Comparison of ENCODE assay signal across 13 cellular contexts in the genomic region with DNA sequence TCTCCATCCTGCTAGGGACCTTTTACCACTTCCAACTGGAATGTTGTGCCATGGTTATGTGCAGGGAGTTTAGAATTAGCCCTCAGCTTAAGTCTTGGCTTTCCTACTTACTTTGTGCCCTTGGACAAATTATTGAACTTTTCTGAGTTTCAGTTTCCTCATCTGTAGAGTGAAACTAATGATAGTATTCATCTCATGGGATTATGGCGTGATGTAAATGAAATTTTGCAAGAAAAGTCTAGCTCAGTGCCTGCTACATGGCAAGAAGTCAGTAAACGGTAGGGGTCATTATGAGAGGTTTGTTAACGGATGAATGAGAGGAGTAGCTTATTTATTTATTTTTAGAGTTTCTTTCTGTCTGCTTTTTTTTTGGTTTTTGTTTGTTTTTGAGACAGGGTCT. TPM values are rescaled to one million over a fixed set of nuclear protein-coding genes. Genes with fewer than 3 reads are reported as not detected.
DNase-seq lines count a peak whose midpoint lies in the region; ATAC-seq and TF ChIP-seq lines count a peak whose summit lies in the region.
"Had no signal": no experiment of that assay in that cellular context is flagged by ENCODE, and none has a peak within 500 bp of the region (broad histone marks: within the 10 kb centered on the region; RNA-seq: fewer than 3 reads in every experiment).

No MANE protein-coding gene starts in this region.

- H3K27ac Mint-ChIP-seq in WTC11 = no peak overlapping the region
- H3K27ac Mint-ChIP-seq in stimulated activated naive B cell treated with anti-CD40 and anti-IgM and Interleukin-4, amounts not matched to agents 10 μg/mL and 1 μg/mL and 100 μg/mL, for 72 hours = no peak overlapping the region

- H3K27me3 ChIP-seq in lower lobe of right lung (ENCODE audit: low read depth) = no peaks in the 10 kb centered on the region
- H3K27me3 ChIP-seq: brain microvascular endothelial cell had no signal

- TF ChIP-seq CTCF in WTC11 (IDR thresholded peaks at IDR 0.05) (no peak), lower lobe of right lung (IDR thresholded peaks at IDR 0.05) (no peak), GM20000 (IDR thresholded peaks at IDR 0.05; ENCODE audit: extremely low read depth, missing control alignments) (no peak)

- H3K9me3 ChIP-seq in lower lobe of right lung = no peaks in the 10 kb centered on the region
- H3K9me3 ChIP-seq: prostate gland had no signal

- H3K4me3 Mint-ChIP-seq in WTC11 = 0 out of 2 replicates have a peak overlapping the region, but pooled peaks have one; percentile 59
- H3K4me3 Mint-ChIP-seq in stimulated activated naive B cell treated with anti-CD40 and anti-IgM and Interleukin-4, amounts not matched to agents 10 μg/mL and 1 μg/mL and 100 μg/mL, for 72 hours = peak overlapping the region; percentile 74 to 78

- H3K36me3 ChIP-seq in lower lobe of right lung = no peaks in the 10 kb centered on the region
- H3K36me3 ChIP-seq: brain microvascular endothelial cell, prostate gland had no signal

- H3K36me3 Mint-ChIP-seq in WTC11 = peaks cover 5% of the 10 kb centered on the region
- peaks cover 0 to 1% of the 10 kb centered on the region in 2 donors for H3K36me3 Mint-ChIP-seq in stimulated activated naive B cell treated with anti-CD40 and anti-IgM and Interleukin-4, amounts not matched to agents 10 μg/mL and 1 μg/mL and 100 μg/mL, for 72 hours

- DNase-seq in SIG-M5 treated with dmso at 0.1 percent for 504 hours (lab: John Stamatoyannopoulos, UW; ENCODE audit: unreplicated experiment) (peak; percentile 31), SIG-M5 (lab: John Stamatoyannopoulos, UW) (no peak), WTC11 (ENCODE audit: low spot score) (no peak), lower lobe of right lung (no peak), GM20000 (ENCODE audit: low spot score) (no peak)
- no peak for DNase-seq in stimulated activated naive B cell treated with anti-CD40 and anti-IgM and Interleukin-4, amounts not matched to agents 10 μg/mL and 1 μg/mL and 100 μg/mL, for 72 hours
- DNase-seq: 8988T, brain microvascular endothelial cell, NCI-H1105 treated with DMSO at 0.1 percent for 48 hours, NCI-H526 had no signal

- peaks cover 14% of the 10 kb centered on the region for H3K27me3 Mint-ChIP-seq in WTC11 (ENCODE audit: low read depth)
- peaks cover 6 to 11% of the 10 kb centered on the region in 2 donors for H3K27me3 Mint-ChIP-seq in stimulated activated naive B cell treated with anti-CD40 and anti-IgM and Interleukin-4, amounts not matched to agents 10 μg/mL and 1 μg/mL and 100 μg/mL, for 72 hours

- H3K9me3 Mint-ChIP-seq in WTC11 = peaks cover 8% of the 10 kb centered on the region
- H3K9me3 Mint-ChIP-seq in stimulated activated naive B cell treated with anti-CD40 and anti-IgM and Interleukin-4, amounts not matched to agents 10 μg/mL and 1 μg/mL and 100 μg/mL, for 72 hours = no peaks in the 10 kb centered on the region

- peaks cover 18% of the 10 kb centered on the region for H3K4me1 Mint-ChIP-seq in WTC11
- peaks cover 14 to 35% of the 10 kb centered on the region in 2 donors for H3K4me1 Mint-ChIP-seq in stimulated activated naive B cell treated with anti-CD40 and anti-IgM and Interleukin-4, amounts not matched to agents 10 μg/mL and 1 μg/mL and 100 μg/mL, for 72 hours

- ATAC-seq in WTC11 (no peak), lower lobe of right lung (no peak), HG02571 (IDR thresholded peaks at IDR 0.05; ENCODE audit: unreplicated experiment) (no peak), GM18511 (IDR thresholded peaks at IDR 0.05; ENCODE audit: unreplicated experiment) (no peak)
- peak; percentile 53 to 66 for ATAC-seq in stimulated activated naive B cell treated with anti-CD40 and anti-IgM and Interleukin-4, amounts not matched to agents 10 μg/mL and 1 μg/mL and 100 μg/mL, for 72 hours (replicated peaks)

- CTCF ChIA-PET in WTC11 (lab: Charles Lee) = interaction anchor here (1.3 to 1.4 kb wide), 2 partner anchors 11 to 57 kb away, joined by 3 to 4 read pairs; no protein-coding TSS in a partner anchor

- H3K27ac ChIP-seq in lower lobe of right lung = peak overlapping the region; percentile 86
- H3K27ac ChIP-seq: brain microvascular endothelial cell had no signal

- H3K4me1 ChIP-seq in lower lobe of right lung = peaks cover 46% of the 10 kb centered on the region

- intact Hi-C loops in lower lobe of right lung (cut with DNase I) = no loop called here

- H3K4me3 ChIP-seq in lower lobe of right lung = peak overlapping the region; percentile 73

- POLR2A ChIA-PET in WTC11 (lab: Charles Lee) = no interaction called here

TF ChIP-seq in WTC11, 78 proteins besides CTCF, POLR2A, EP300 and RAD21 (continues in another document):
- TF ChIP-seq FOXK1 (CRISPR knock-in tag; IDR thresholded peaks at IDR 0.05) (no peak), ELF4 (CRISPR knock-in tag; IDR thresholded peaks at IDR 0.05; ENCODE audit: low read depth) (no peak), NR2C2 (CRISPR knock-in tag; IDR thresholded peaks at IDR 0.05) (no peak), RORB (CRISPR knock-in tag; IDR thresholded peaks at IDR 0.05) (no peak), ZNF121 (CRISPR knock-in tag; IDR thresholded peaks at IDR 0.05) (no peak)
- TF ChIP-seq, protein P1, sequence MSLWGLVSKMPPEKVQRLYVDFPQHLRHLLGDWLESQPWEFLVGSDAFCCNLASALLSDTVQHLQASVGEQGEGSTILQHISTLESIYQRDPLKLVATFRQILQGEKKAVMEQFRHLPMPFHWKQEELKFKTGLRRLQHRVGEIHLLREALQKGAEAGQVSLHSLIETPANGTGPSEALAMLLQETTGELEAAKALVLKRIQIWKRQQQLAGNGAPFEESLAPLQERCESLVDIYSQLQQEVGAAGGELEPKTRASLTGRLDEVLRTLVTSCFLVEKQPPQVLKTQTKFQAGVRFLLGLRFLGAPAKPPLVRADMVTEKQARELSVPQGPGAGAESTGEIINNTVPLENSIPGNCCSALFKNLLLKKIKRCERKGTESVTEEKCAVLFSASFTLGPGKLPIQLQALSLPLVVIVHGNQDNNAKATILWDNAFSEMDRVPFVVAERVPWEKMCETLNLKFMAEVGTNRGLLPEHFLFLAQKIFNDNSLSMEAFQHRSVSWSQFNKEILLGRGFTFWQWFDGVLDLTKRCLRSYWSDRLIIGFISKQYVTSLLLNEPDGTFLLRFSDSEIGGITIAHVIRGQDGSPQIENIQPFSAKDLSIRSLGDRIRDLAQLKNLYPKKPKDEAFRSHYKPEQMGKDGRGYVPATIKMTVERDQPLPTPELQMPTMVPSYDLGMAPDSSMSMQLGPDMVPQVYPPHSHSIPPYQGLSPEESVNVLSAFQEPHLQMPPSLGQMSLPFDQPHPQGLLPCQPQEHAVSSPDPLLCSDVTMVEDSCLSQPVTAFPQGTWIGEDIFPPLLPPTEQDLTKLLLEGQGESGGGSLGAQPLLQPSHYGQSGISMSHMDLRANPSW (CRISPR knock-in tag; conservative IDR thresholded peaks at IDR 0.05; ENCODE audit: low read depth) = no peak
- TF ChIP-seq, protein P2, sequence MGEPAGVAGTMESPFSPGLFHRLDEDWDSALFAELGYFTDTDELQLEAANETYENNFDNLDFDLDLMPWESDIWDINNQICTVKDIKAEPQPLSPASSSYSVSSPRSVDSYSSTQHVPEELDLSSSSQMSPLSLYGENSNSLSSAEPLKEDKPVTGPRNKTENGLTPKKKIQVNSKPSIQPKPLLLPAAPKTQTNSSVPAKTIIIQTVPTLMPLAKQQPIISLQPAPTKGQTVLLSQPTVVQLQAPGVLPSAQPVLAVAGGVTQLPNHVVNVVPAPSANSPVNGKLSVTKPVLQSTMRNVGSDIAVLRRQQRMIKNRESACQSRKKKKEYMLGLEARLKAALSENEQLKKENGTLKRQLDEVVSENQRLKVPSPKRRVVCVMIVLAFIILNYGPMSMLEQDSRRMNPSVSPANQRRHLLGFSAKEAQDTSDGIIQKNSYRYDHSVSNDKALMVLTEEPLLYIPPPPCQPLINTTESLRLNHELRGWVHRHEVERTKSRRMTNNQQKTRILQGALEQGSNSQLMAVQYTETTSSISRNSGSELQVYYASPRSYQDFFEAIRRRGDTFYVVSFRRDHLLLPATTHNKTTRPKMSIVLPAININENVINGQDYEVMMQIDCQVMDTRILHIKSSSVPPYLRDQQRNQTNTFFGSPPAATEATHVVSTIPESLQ (CRISPR knock-in tag; IDR thresholded peaks at IDR 0.05) = no peak
- TF ChIP-seq, protein P3, sequence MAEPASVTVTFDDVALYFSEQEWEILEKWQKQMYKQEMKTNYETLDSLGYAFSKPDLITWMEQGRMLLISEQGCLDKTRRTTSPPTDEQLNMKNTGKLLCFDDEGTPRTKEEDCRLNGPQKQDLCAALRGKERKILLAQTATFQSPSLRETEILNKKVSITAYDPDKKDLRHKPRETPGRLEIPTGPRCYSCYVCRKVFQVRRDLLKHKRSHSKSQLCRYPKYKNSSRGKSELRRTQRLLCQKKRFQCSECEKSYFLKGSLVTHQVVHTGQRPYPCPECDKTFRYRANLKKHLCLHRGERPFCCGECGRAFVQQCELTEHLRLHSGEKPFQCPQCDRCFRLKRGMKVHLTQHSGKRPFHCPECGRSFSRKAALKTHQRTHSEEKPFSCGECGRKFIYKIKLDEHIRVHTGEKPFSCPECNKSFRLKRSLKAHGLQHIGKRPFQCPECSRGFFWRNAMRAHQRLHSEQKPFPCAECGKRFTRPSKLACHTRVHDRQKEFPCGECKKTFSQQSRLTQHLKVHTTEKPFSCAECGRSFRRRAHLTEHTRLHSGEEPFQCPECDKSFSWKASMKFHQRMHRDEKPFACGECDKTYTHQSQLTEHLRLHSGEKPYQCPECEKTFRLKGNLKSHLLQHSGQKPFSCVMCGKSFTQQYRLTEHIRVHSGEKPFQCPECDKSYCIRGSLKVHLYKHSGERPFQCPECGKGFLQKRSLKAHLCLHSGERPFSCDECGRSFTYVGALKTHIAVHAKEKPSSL (CRISPR knock-in tag; conservative IDR thresholded peaks at IDR 0.05) = no peak

RNA-seq across cellular contexts. Expression of a gene that starts 1.8 kb away (rescaled TPM):
- total RNA-seq in WTC11 (2021) (4.9 to 5.7 TPM (median 5.5 TPM) in 3 replicates), lower lobe of right lung (47.8 TPM)

Comparison
In these comparisons a context has a peak if more than half of its experiments do, and no peak if none do; other contexts are left out.
1. ATAC-seq: peak in stimulated activated naive B cell treated with anti-CD40 and anti-IgM and Interleukin-4, amounts not matched to agents 10 μg/mL and 1 μg/mL and 100 μg/mL, for 72 hours (2 of 2); none in WTC11 (single experiment), lower lobe of right lung (0 of 2), HG02571 (single experiment) and GM18511 (single experiment).